Comparison of ENCODE assay signal across 2 cellular contexts in genomic region chr16:23578096-23578830, GRCh38.
A peak's percentile ranks its signal among the peaks of the same experiment; 100 is the strongest.
TF ChIP-seq lines count a peak whose summit lies in the region.

No MANE protein-coding gene starts in this region.

TF ChIP-seq in SK-N-SH, 30 proteins besides CTCF, POLR2A, EP300 and RAD21 (continued from another document):
- TF ChIP-seq REST (IDR thresholded peaks at IDR 0.05; ENCODE audit: low read depth, low read length), result no peak
- no peak for TF ChIP-seq FOXJ3 (CRISPR knock-in tag; IDR thresholded peaks at IDR 0.05)
- TF ChIP-seq GABPA (IDR thresholded peaks at IDR 0.05; ENCODE audit: low read depth), result no peak
- TF ChIP-seq YY1 (IDR thresholded peaks at IDR 0.05; ENCODE audit: low read depth), result no peak
- no peak for TF ChIP-seq SIN3A (IDR thresholded peaks at IDR 0.05; ENCODE audit: borderline replicate concordance, low read depth, low read length)
- TF ChIP-seq IRF3 (IDR thresholded peaks at IDR 0.05; ENCODE audit: low read depth, low read length), result no peak
- 0 out of 2 replicates have a peak, but pooled peaks have one; percentile 17 for TF ChIP-seq NFIC (IDR thresholded peaks at IDR 0.05; ENCODE audit: borderline replicate concordance)
- no peak for TF ChIP-seq TAF1 (IDR thresholded peaks at IDR 0.05; ENCODE audit: borderline replicate concordance, low read depth, low read length)

TF ChIP-seq in SK-N-SH treated with all-trans-retinoic acid at 6 μM for 48 hours, 23 proteins besides CTCF, POLR2A, EP300 and RAD21 (continued from another document):
- TF ChIP-seq POU6F1 (CRISPR knock-in tag; IDR thresholded peaks at IDR 0.05; ENCODE audit: borderline replicate concordance, low read depth), result no peak
- no peak for TF ChIP-seq GLIS3 (CRISPR knock-in tag; IDR thresholded peaks at IDR 0.05)
- TF ChIP-seq ZC3H10 (CRISPR knock-in tag; IDR thresholded peaks at IDR 0.05), result no peak
- no peak for TF ChIP-seq CREB5 (CRISPR knock-in tag; IDR thresholded peaks at IDR 0.05; ENCODE audit: low read depth)
- no peak for TF ChIP-seq PPARA (CRISPR knock-in tag; IDR thresholded peaks at IDR 0.05; ENCODE audit: borderline replicate concordance)
- no peak for TF ChIP-seq SNAI2 (CRISPR knock-in tag; IDR thresholded peaks at IDR 0.05)
